1 cellular context compared by ENCODE assay signal in the genomic region with DNA sequence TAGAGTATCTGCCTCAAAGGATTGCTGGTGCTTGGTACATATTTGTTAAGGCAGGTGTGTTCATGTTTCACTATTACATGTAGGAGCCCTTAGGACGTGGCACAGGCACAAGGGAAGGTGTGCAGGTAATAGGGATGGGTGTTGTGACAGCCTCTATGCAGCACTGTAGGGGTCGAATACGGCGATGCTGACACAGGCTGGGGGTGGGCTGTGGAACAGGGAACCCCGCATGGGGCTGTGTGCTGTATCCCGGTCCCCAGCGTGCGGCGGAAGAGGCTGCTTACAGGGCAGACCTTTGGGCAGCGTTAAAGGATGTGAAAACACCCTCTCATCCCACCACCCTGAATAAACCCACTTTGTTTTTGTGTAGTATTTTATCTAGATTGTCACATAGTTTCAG.
TF ChIP-seq lines count a peak whose summit lies in the region.

No MANE protein-coding gene starts in this region.

TF ChIP-seq in GM12878, 131 proteins besides CTCF, POLR2A, EP300 and RAD21 (continued from another document):
- TF ChIP-seq CEBPZ (IDR thresholded peaks at IDR 0.05; ENCODE audit: low read depth, low read length) = no peak
